8 cellular contexts compared by ENCODE assay signal in the genomic region with DNA sequence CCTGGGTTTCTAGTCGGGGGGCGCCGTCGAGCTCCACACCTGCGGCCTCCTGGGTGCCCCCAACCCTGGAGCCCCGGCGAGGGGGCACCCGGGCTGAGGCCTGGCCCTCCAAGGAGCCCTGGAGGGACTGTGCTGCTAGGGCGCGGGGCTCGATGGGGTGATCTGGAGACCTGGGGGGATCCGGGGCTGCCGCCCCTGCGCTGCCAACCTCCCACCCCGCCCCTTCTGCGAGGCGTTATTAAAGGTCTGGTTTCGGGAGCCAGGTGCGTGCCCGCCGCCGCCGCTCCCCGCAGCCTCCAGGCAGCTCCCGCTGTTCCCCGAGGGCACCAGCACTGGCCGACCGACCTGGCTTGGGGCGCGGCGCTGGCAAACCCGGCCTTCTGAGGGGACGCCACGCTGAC. TPM values are rescaled to one million over a fixed set of nuclear protein-coding genes. Genes with fewer than 3 reads are reported as not detected.
A peak's percentile ranks its signal among the peaks of the same experiment; 100 is the strongest.
DNase-seq lines count a peak whose midpoint lies in the region; ATAC-seq and TF ChIP-seq lines count a peak whose summit lies in the region.

No MANE protein-coding gene starts in this region.

- ATAC-seq in HG03354 (IDR thresholded peaks at IDR 0.05; ENCODE audit: poor library complexity, severe bottlenecking, unreplicated experiment) (peak; percentile 10), HG03342 (IDR thresholded peaks at IDR 0.05; ENCODE audit: unreplicated experiment) (no peak)
- ATAC-seq in central memory CD8-positive, alpha-beta T cell (replicated peaks; ENCODE audit: extremely low read depth, poor library complexity, severe bottlenecking) = no peak
- ATAC-seq in naive thymus-derived CD4-positive, alpha-beta T cell = no peak

- peaks cover 20% of the 10 kb centered on the region for H3K36me3 ChIP-seq in BJ (ENCODE audit: control insufficient read depth, insufficient read depth, low read length)
- peaks cover 10 to 25% (median 14%) of the 10 kb centered on the region in 3 experiments for H3K36me3 ChIP-seq in naive thymus-derived CD4-positive, alpha-beta T cell (ENCODE audit: control insufficient read depth in 2 of 3, insufficient read depth in 3 of 3, low read length in 3 of 3)

- H3K27me3 ChIP-seq in BJ (ENCODE audit: control insufficient read depth, insufficient read depth, low read length) = no peaks in the 10 kb centered on the region
- H3K27me3 ChIP-seq in naive thymus-derived CD4-positive, alpha-beta T cell (ENCODE audit: control insufficient read depth in 2 of 2, insufficient read depth in 2 of 2, low read length in 2 of 2) = no peaks in the 10 kb centered on the region

- no peak overlapping the region for H3K27ac Mint-ChIP-seq in central memory CD8-positive, alpha-beta T cell (ENCODE audit: low read depth)
- H3K27ac Mint-ChIP-seq in naive thymus-derived CD4-positive, alpha-beta T cell = peak overlapping the region in 6 of 9 donors; percentile 61 to 88 (median 72)
- H3K27ac Mint-ChIP-seq in activated CD4-positive, alpha-beta T cell treated with anti-CD3 and anti-CD28 coated beads, Interleukin-2, amount 10 ng/mL, durations not matched to agents 24 days and 14 days = no peak overlapping the region

- POLR2A ChIA-PET in BJ (lab: Charles Lee) = interaction anchor here (0.6 kb wide), 1 partner anchor 19 kb away, joined by 24 read pairs; no protein-coding TSS in a partner anchor
- POLR2A ChIA-PET in naive thymus-derived CD4-positive, alpha-beta T cell (lab: Charles Lee) = interaction anchor here (0.6 to 1.6 kb wide), 3 partner anchors 17 to 150 kb away, joined by 3 to 18 read pairs (median 3); no protein-coding TSS in a partner anchor

- DNase-seq in BJ (ENCODE audit: low read depth) (no peak), NCI-H774 (lab: John Stamatoyannopoulos, UW) (no peak), globus pallidus (ENCODE audit: low spot score) (no peak)
- no peak for DNase-seq in central memory CD8-positive, alpha-beta T cell (ENCODE audit: low spot score in 2 of 2)
- DNase-seq in naive thymus-derived CD4-positive, alpha-beta T cell = peak in 1 of 9 donors; percentile 18
- DNase-seq in activated CD4-positive, alpha-beta T cell treated with anti-CD3 and anti-CD28 coated beads, Interleukin-2, amount 10 ng/mL, durations not matched to agents 24 days and 14 days = no peak

- H3K27ac ChIP-seq in naive thymus-derived CD4-positive, alpha-beta T cell (ENCODE audit: low read depth, low read length) = peak overlapping the region; percentile 97

- peaks cover 16% of the 10 kb centered on the region for H3K36me3 Mint-ChIP-seq in central memory CD8-positive, alpha-beta T cell (ENCODE audit: insufficient read depth)
- H3K36me3 Mint-ChIP-seq in naive thymus-derived CD4-positive, alpha-beta T cell = peaks cover 6 to 16% (median 13%) of the 10 kb centered on the region in 5 donors
- H3K36me3 Mint-ChIP-seq in activated CD4-positive, alpha-beta T cell treated with anti-CD3 and anti-CD28 coated beads, Interleukin-2, amount 10 ng/mL, durations not matched to agents 24 days and 14 days (ENCODE audit: low read depth) = peaks cover 15% of the 10 kb centered on the region

- no peaks in the 10 kb centered on the region for H3K27me3 Mint-ChIP-seq in central memory CD8-positive, alpha-beta T cell
- H3K27me3 Mint-ChIP-seq in naive thymus-derived CD4-positive, alpha-beta T cell = peaks cover 0 to 10% (median 0%) of the 10 kb centered on the region in 5 donors
- H3K27me3 Mint-ChIP-seq in activated CD4-positive, alpha-beta T cell treated with anti-CD3 and anti-CD28 coated beads, Interleukin-2, amount 10 ng/mL, durations not matched to agents 24 days and 14 days = peaks cover 4% of the 10 kb centered on the region

- no peaks in the 10 kb centered on the region for H3K9me3 Mint-ChIP-seq in central memory CD8-positive, alpha-beta T cell
- no peaks in the 10 kb centered on the region for H3K9me3 Mint-ChIP-seq in naive thymus-derived CD4-positive, alpha-beta T cell
- H3K9me3 Mint-ChIP-seq in activated CD4-positive, alpha-beta T cell treated with anti-CD3 and anti-CD28 coated beads, Interleukin-2, amount 10 ng/mL, durations not matched to agents 24 days and 14 days = no peaks in the 10 kb centered on the region

- intact Hi-C loops in naive thymus-derived CD4-positive, alpha-beta T cell (cut with micrococcal nuclease) = loop anchor here (1.0 to 5.0 kb wide), 8 partner anchors 136 to 471 kb away; partner anchors contain the start of genes SLC19A1 (in 2 of the 2), PCBP3 (in 1 of the 2) and SUMO3 (in 1 of the 2)
- intact Hi-C loops in activated CD4-positive, alpha-beta T cell treated with anti-CD3 and anti-CD28 coated beads, Interleukin-2, amount 10 ng/mL, durations not matched to agents 24 days and 14 days (cut with micrococcal nuclease) = loop anchor here (5.0 to 10.0 kb wide), 2 partner anchors 204 to 354 kb away; partner anchors contain the start of gene PCBP3

- TF ChIP-seq CTCF in BJ (IDR thresholded peaks at IDR 0.05; ENCODE audit: insufficient read depth, low read depth, low read length) = no peak

- peak overlapping the region; percentile 9 for H3K4me3 Mint-ChIP-seq in central memory CD8-positive, alpha-beta T cell
- H3K4me3 Mint-ChIP-seq in naive thymus-derived CD4-positive, alpha-beta T cell = peak overlapping the region; percentile 3 to 88 (median 66)
- no peak overlapping the region for H3K4me3 Mint-ChIP-seq in activated CD4-positive, alpha-beta T cell treated with anti-CD3 and anti-CD28 coated beads, Interleukin-2, amount 10 ng/mL, durations not matched to agents 24 days and 14 days

- peaks cover 23% of the 10 kb centered on the region for H3K4me1 Mint-ChIP-seq in central memory CD8-positive, alpha-beta T cell
- H3K4me1 Mint-ChIP-seq in naive thymus-derived CD4-positive, alpha-beta T cell = peaks cover 18 to 53% (median 37%) of the 10 kb centered on the region in 7 donors
- H3K4me1 Mint-ChIP-seq in activated CD4-positive, alpha-beta T cell treated with anti-CD3 and anti-CD28 coated beads, Interleukin-2, amount 10 ng/mL, durations not matched to agents 24 days and 14 days = peaks cover 16% of the 10 kb centered on the region

- H3K4me3 ChIP-seq in BJ (ENCODE audit: low read depth, low read length) = peak overlapping the region; percentile 95
- H3K4me3 ChIP-seq in naive thymus-derived CD4-positive, alpha-beta T cell (ENCODE audit: low read length) = no peak overlapping the region

- CTCF ChIA-PET in BJ (lab: Yijun Ruan, JAX) = interaction anchor here (0.7 to 8.0 kb wide), 5 partner anchors 76 to 532 kb away, joined by 3 to 138 read pairs (median 5); no protein-coding TSS in a partner anchor
- CTCF ChIA-PET in naive thymus-derived CD4-positive, alpha-beta T cell (lab: Charles Lee) = interaction anchor here (1.5 to 3.1 kb wide), 2 partner anchors 146 to 151 kb away, joined by 4 to 8 read pairs; no protein-coding TSS in a partner anchor

- H3K4me1 ChIP-seq in naive thymus-derived CD4-positive, alpha-beta T cell (ENCODE audit: control insufficient read depth in 2 of 2, insufficient read depth in 2 of 2, low read length in 2 of 2) = peaks cover 15 to 23% of the 10 kb centered on the region in 2 donors

- H3K9me3 ChIP-seq in naive thymus-derived CD4-positive, alpha-beta T cell (ENCODE audit: control insufficient read depth in 2 of 3, low read length in 3 of 3) = no peaks in the 10 kb centered on the region

RNA-seq across cellular contexts. Expression of gene POFUT2, which starts 0.7 kb away (rescaled TPM):
- polyA plus RNA-seq in BJ (2011; rRNA removed) = 27.0 and 38.5 TPM in 2 replicates
- 16.1 and 17.6 TPM in 2 replicates for polyA minus RNA-seq in BJ (2011; rRNA and poly(A)+ RNA removed)
- 10 to 100 TPM; 20.1 to 53.3 (median 47.8) TPM for total RNA-seq in naive thymus-derived CD4-positive, alpha-beta T cell
- polyA plus RNA-seq in naive thymus-derived CD4-positive, alpha-beta T cell = 1 to 10 TPM; 3.8 to 5.4 TPM
- total RNA-seq in activated CD4-positive, alpha-beta T cell treated with anti-CD3 and anti-CD28 coated beads, Interleukin-2, amount 10 ng/mL, durations not matched to agents 24 days and 14 days = 15.5 and 17.9 TPM in 2 replicates

Comparison
In these comparisons a context has a peak if more than half of its experiments do, and no peak if none do; other contexts are left out.
1. H3K27ac Mint-ChIP-seq: peak in naive thymus-derived CD4-positive, alpha-beta T cell (6 of 9); none in central memory CD8-positive, alpha-beta T cell (single experiment) and activated CD4-positive, alpha-beta T cell treated with anti-CD3 and anti-CD28 coated beads, Interleukin-2, amount 10 ng/mL, durations not matched to agents 24 days and 14 days (single experiment).